In genomic region chr1:44652445-44653106, GRCh38 we compare ENCODE assay signal across 8 cellular contexts. TPM values are rescaled to one million over a fixed set of nuclear protein-coding genes. Genes with fewer than 3 reads are reported as not detected.
DNase-seq lines count a peak whose midpoint lies in the region; FAIRE-seq and TF ChIP-seq lines count a peak whose summit lies in the region.

No MANE protein-coding gene starts in this region.

- H3K4me1 Mint-ChIP-seq in neural progenitor cell: peaks cover 36% of the 10 kb centered on the region

- peak; percentile 99 for FAIRE-seq in GM12891 (lab: Jason Lieb, UNC)

- no peak overlapping the region for H3K9ac ChIP-seq in neural progenitor cell

- H2AFZ ChIP-seq in neural progenitor cell (replicated peaks): no peak overlapping the region

- TF ChIP-seq POLR2A in GM12891 (IDR thresholded peaks at IDR 0.05; ENCODE audit: low read depth, low read length) (0 out of 2 replicates have a peak, but pooled peaks have one; percentile 45), suprapubic skin (IDR thresholded peaks at IDR 0.05) (no peak)

- peaks cover 24% of the 10 kb centered on the region for H3K4me1 ChIP-seq in neural progenitor cell
- no peaks in the 10 kb centered on the region for H3K4me1 ChIP-seq in suprapubic skin

- H3K36me3 ChIP-seq in neural progenitor cell: no peaks in the 10 kb centered on the region
- H3K36me3 ChIP-seq in suprapubic skin: peaks cover 52% of the 10 kb centered on the region

- no peaks in the 10 kb centered on the region for H3K9me3 Mint-ChIP-seq in neural progenitor cell

- no peak overlapping the region for H3K4me2 ChIP-seq in neural progenitor cell

- peaks cover 67% of the 10 kb centered on the region for H4K20me1 ChIP-seq in neural progenitor cell (ENCODE audit: low read depth)

- DNase-seq in GM12891 (ENCODE audit: insufficient read length, low spot score) (peak; percentile 79), HuH-7.5 (ENCODE audit: low spot score) (peak; percentile 91), activated T-helper 1 cell treated with Interleukin-2 at 50 U/mL for 16 hours (ENCODE audit: low read depth) (peak; percentile 54), fibroblast of mammary gland (ENCODE audit: low read depth) (peak; percentile 61), neural progenitor cell (ENCODE audit: low spot score) (peak; percentile 85), suprapubic skin (ENCODE audit: low spot score in 2 of 2) (peak; percentile 85 to 87)

- H3K27me3 Mint-ChIP-seq in neural progenitor cell (ENCODE audit: insufficient read depth, low read depth): peaks cover 10% of the 10 kb centered on the region

- peaks cover 14% of the 10 kb centered on the region for H3K36me3 Mint-ChIP-seq in neural progenitor cell

- no peaks in the 10 kb centered on the region for H3K9me3 ChIP-seq in neural progenitor cell (ENCODE audit: low read depth)
- H3K9me3 ChIP-seq in suprapubic skin: no peaks in the 10 kb centered on the region

- H3K4me3 ChIP-seq in fibroblast of mammary gland (ENCODE audit: control insufficient read depth, low read depth, low read length): no peak overlapping the region
- no peak overlapping the region for H3K4me3 ChIP-seq in neural progenitor cell
- H3K4me3 ChIP-seq in suprapubic skin: no peak overlapping the region

- no peak overlapping the region for H3K27ac Mint-ChIP-seq in neural progenitor cell

- H3F3A ChIP-seq in neural progenitor cell (ENCODE audit: low read depth): peaks cover 43% of the 10 kb centered on the region

- no peaks in the 10 kb centered on the region for H3K79me2 ChIP-seq in neural progenitor cell (ENCODE audit: low read depth)

- 0 out of 2 replicates have a peak overlapping the region, but pooled peaks have one; percentile 8 for H3K27ac ChIP-seq in 22Rv1
- H3K27ac ChIP-seq in neural progenitor cell: no peak overlapping the region
- no peak overlapping the region for H3K27ac ChIP-seq in suprapubic skin

- TF ChIP-seq EP300 in suprapubic skin (IDR thresholded peaks at IDR 0.05): no peak

- TF ChIP-seq CTCF in 22Rv1 (IDR thresholded peaks at IDR 0.05) (peak; percentile 95), fibroblast of mammary gland (conservative IDR thresholded peaks at IDR 0.05; ENCODE audit: control insufficient read depth, insufficient read depth, low read depth, low read length) (peak; percentile 97), neural progenitor cell (IDR thresholded peaks at IDR 0.05) (peak; percentile 94), suprapubic skin (IDR thresholded peaks at IDR 0.05) (peak; percentile 87 to 94)

- no peaks in the 10 kb centered on the region for H3K27me3 ChIP-seq in neural progenitor cell
- H3K27me3 ChIP-seq in suprapubic skin: no peaks in the 10 kb centered on the region

- WGBS in suprapubic skin: 56% methylated on average over 7 of the region's 7 CpGs

- H3K4me3 Mint-ChIP-seq in neural progenitor cell: no peak overlapping the region

TF ChIP-seq in GM12891, 5 proteins besides CTCF, POLR2A, EP300 and RAD21:
- TF ChIP-seq SPI1 (IDR thresholded peaks at IDR 0.05; ENCODE audit: low read depth, low read length) (no peak), POU2F2 (IDR thresholded peaks at IDR 0.05; ENCODE audit: low read depth, low read length) (no peak), TAF1 (IDR thresholded peaks at IDR 0.05; ENCODE audit: low read depth, low read length) (no peak), PAX5 (IDR thresholded peaks at IDR 0.05; ENCODE audit: insufficient read depth, low read length, severe bottlenecking) (no peak), POLR2AphosphoS5 (IDR thresholded peaks at IDR 0.05; ENCODE audit: low read depth, low read length) (no peak; the same call in 1 of the 2 replicates)

TF ChIP-seq in PFSK-1, 5 proteins besides CTCF, POLR2A, EP300 and RAD21:
- peak; percentile 40 for TF ChIP-seq FOXP2 (optimal IDR thresholded peaks at IDR 0.05; ENCODE audit: borderline replicate concordance, extremely low read depth, extremely low read length, insufficient read depth)
- no peak for TF ChIP-seq REST (IDR thresholded peaks at IDR 0.05; ENCODE audit: insufficient read depth in 1 of 2, low read depth in 2 of 2, low read length in 2 of 2)

RNA-seq across cellular contexts. Expression of gene TMEM53, which starts 21.7 kb away (rescaled TPM):
- 9.4 TPM for polyA plus RNA-seq in GM12891 (2012; ENCODE audit: low read depth, missing spikeins)
- polyA plus RNA-seq in PFSK-1 (2012; ENCODE audit: insufficient read length, low read depth): 20.2 TPM
- total RNA-seq in neural progenitor cell (ENCODE audit: low replicate concordance) (5.0 and 6.7 TPM in 2 replicates), suprapubic skin (1 to 10 TPM; 2.3 to 9.9 (median 4.3) TPM)

RNA-seq across cellular contexts. Expression of gene ARMH1, which starts 21.9 kb away (rescaled TPM):
- 41.9 TPM for polyA plus RNA-seq in GM12891 (2012; ENCODE audit: low read depth, missing spikeins)
- 2.5 TPM for polyA plus RNA-seq in PFSK-1 (2012; ENCODE audit: insufficient read length, low read depth)
- total RNA-seq in neural progenitor cell (ENCODE audit: low replicate concordance) (3.6 and 11.4 TPM in 2 replicates), suprapubic skin (1 to 10 TPM in 3 of 4 donors, under 1 TPM in 1; 0.80 to 5.0 (median 1.4) TPM)
